1 cellular context compared by ENCODE assay signal in the genomic region with DNA sequence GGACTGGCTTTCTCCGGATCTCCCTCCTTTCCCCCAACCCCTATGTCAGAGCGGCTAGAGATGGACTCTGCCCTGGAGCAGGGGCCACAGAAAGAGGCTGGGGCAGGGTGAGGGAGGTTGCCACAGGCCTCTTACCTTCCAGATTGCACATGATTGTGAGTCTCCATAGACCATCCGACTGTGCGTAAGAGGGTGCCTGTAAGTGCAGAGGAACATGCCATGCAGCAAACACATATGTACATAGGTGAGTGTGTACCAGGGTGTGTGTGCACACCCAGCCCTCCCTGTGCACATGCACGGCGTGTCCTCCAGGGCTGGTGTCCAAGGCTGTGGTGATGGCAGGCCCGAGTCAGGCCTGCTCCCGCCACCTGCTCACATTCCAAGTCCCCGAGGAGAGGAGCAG.
TF ChIP-seq lines count a peak whose summit lies in the region.

No MANE protein-coding gene starts in this region.

TF ChIP-seq in HepG2, 621 proteins besides CTCF, POLR2A, EP300 and RAD21 (continued from another document and continues in another):
- TF ChIP-seq, protein P1, sequence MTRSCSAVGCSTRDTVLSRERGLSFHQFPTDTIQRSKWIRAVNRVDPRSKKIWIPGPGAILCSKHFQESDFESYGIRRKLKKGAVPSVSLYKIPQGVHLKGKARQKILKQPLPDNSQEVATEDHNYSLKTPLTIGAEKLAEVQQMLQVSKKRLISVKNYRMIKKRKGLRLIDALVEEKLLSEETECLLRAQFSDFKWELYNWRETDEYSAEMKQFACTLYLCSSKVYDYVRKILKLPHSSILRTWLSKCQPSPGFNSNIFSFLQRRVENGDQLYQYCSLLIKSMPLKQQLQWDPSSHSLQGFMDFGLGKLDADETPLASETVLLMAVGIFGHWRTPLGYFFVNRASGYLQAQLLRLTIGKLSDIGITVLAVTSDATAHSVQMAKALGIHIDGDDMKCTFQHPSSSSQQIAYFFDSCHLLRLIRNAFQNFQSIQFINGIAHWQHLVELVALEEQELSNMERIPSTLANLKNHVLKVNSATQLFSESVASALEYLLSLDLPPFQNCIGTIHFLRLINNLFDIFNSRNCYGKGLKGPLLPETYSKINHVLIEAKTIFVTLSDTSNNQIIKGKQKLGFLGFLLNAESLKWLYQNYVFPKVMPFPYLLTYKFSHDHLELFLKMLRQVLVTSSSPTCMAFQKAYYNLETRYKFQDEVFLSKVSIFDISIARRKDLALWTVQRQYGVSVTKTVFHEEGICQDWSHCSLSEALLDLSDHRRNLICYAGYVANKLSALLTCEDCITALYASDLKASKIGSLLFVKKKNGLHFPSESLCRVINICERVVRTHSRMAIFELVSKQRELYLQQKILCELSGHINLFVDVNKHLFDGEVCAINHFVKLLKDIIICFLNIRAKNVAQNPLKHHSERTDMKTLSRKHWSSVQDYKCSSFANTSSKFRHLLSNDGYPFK (CRISPR knock-in tag; IDR thresholded peaks at IDR 0.05; ENCODE audit: borderline replicate concordance), result peak; percentile 40; the same call in 1 of the 2 replicates
- TF ChIP-seq ZBTB8A (CRISPR knock-in tag; IDR thresholded peaks at IDR 0.05; ENCODE audit: borderline replicate concordance, low read depth) (no peak), SMARCC2 (IDR thresholded peaks at IDR 0.05) (no peak), ZNF773 (CRISPR knock-in tag; IDR thresholded peaks at IDR 0.05; ENCODE audit: borderline replicate concordance) (no peak), ZNF292 (CRISPR knock-in tag; IDR thresholded peaks at IDR 0.05; ENCODE audit: borderline replicate concordance, low read depth) (peak; percentile 58; the same call in 1 of the 2 replicates), HCFC1 (IDR thresholded peaks at IDR 0.05; ENCODE audit: low read depth, low read length) (no peak), ZNF775 (CRISPR knock-in tag; IDR thresholded peaks at IDR 0.05; ENCODE audit: borderline replicate concordance) (no peak), KDM4B (CRISPR knock-in tag; IDR thresholded peaks at IDR 0.05) (peak; percentile 12; the same call in 1 of the 2 replicates), ZNF569 (CRISPR knock-in tag; IDR thresholded peaks at IDR 0.05; ENCODE audit: borderline replicate concordance) (no peak), ZNF577 (CRISPR knock-in tag; IDR thresholded peaks at IDR 0.05; ENCODE audit: borderline replicate concordance, low read depth) (no peak), PHF8 (CRISPR knock-in tag; IDR thresholded peaks at IDR 0.05) (peak; percentile 27; the same call in 1 of the 2 replicates), ZNF546 (CRISPR knock-in tag; conservative IDR thresholded peaks at IDR 0.05) (no peak), MAFG (CRISPR knock-in tag; IDR thresholded peaks at IDR 0.05) (no peak), SP5 (CRISPR knock-in tag; IDR thresholded peaks at IDR 0.05; ENCODE audit: borderline replicate concordance, low read depth) (no peak), GLI4 (CRISPR knock-in tag; IDR thresholded peaks at IDR 0.05; ENCODE audit: borderline replicate concordance) (no peak), ISL2 (CRISPR knock-in tag; IDR thresholded peaks at IDR 0.05) (no peak), ZNF367 (CRISPR knock-in tag; IDR thresholded peaks at IDR 0.05; ENCODE audit: borderline replicate concordance) (no peak), KMT2A (CRISPR knock-in tag; IDR thresholded peaks at IDR 0.05) (peak; percentile 49), PITX1 (CRISPR knock-in tag; IDR thresholded peaks at IDR 0.05) (no peak; the same call in 1 of the 2 replicates), SIX4 (CRISPR knock-in tag; IDR thresholded peaks at IDR 0.05) (no peak), MAFF (IDR thresholded peaks at IDR 0.05; ENCODE audit: low read depth, low read length) (no peak), PCBP1 (IDR thresholded peaks at IDR 0.05; ENCODE audit: borderline replicate concordance, low read depth, low read length) (no peak), U2AF2 (IDR thresholded peaks at IDR 0.05; ENCODE audit: low read depth, low read length) (no peak), ZBTB20 (CRISPR knock-in tag; IDR thresholded peaks at IDR 0.05; ENCODE audit: borderline replicate concordance, low read depth) (no peak), TGIF2 (CRISPR knock-in tag; IDR thresholded peaks at IDR 0.05) (no peak), ZNF136 (CRISPR knock-in tag; IDR thresholded peaks at IDR 0.05; ENCODE audit: low read depth) (no peak), ZNF33B (CRISPR knock-in tag; IDR thresholded peaks at IDR 0.05) (no peak), NCOR1 (IDR thresholded peaks at IDR 0.05; ENCODE audit: borderline replicate concordance, low read length) (0 out of 2 replicates have a peak, but pooled peaks have one; percentile 48), SRSF9 (IDR thresholded peaks at IDR 0.05; ENCODE audit: borderline replicate concordance, insufficient read depth, low read depth, low read length, poor library complexity, severe bottlenecking) (no peak)
- TF ChIP-seq, protein P2, sequence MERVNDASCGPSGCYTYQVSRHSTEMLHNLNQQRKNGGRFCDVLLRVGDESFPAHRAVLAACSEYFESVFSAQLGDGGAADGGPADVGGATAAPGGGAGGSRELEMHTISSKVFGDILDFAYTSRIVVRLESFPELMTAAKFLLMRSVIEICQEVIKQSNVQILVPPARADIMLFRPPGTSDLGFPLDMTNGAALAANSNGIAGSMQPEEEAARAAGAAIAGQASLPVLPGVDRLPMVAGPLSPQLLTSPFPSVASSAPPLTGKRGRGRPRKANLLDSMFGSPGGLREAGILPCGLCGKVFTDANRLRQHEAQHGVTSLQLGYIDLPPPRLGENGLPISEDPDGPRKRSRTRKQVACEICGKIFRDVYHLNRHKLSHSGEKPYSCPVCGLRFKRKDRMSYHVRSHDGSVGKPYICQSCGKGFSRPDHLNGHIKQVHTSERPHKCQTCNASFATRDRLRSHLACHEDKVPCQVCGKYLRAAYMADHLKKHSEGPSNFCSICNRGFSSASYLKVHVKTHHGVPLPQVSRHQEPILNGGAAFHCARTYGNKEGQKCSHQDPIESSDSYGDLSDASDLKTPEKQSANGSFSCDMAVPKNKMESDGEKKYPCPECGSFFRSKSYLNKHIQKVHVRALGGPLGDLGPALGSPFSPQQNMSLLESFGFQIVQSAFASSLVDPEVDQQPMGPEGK (CRISPR knock-in tag; IDR thresholded peaks at IDR 0.05), result peak; percentile 75
- TF ChIP-seq, protein P3, sequence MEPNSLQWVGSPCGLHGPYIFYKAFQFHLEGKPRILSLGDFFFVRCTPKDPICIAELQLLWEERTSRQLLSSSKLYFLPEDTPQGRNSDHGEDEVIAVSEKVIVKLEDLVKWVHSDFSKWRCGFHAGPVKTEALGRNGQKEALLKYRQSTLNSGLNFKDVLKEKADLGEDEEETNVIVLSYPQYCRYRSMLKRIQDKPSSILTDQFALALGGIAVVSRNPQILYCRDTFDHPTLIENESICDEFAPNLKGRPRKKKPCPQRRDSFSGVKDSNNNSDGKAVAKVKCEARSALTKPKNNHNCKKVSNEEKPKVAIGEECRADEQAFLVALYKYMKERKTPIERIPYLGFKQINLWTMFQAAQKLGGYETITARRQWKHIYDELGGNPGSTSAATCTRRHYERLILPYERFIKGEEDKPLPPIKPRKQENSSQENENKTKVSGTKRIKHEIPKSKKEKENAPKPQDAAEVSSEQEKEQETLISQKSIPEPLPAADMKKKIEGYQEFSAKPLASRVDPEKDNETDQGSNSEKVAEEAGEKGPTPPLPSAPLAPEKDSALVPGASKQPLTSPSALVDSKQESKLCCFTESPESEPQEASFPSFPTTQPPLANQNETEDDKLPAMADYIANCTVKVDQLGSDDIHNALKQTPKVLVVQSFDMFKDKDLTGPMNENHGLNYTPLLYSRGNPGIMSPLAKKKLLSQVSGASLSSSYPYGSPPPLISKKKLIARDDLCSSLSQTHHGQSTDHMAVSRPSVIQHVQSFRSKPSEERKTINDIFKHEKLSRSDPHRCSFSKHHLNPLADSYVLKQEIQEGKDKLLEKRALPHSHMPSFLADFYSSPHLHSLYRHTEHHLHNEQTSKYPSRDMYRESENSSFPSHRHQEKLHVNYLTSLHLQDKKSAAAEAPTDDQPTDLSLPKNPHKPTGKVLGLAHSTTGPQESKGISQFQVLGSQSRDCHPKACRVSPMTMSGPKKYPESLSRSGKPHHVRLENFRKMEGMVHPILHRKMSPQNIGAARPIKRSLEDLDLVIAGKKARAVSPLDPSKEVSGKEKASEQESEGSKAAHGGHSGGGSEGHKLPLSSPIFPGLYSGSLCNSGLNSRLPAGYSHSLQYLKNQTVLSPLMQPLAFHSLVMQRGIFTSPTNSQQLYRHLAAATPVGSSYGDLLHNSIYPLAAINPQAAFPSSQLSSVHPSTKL (CRISPR knock-in tag; IDR thresholded peaks at IDR 0.05), result peak; percentile 73; the same call in 1 of the 2 replicates
- TF ChIP-seq, protein P4, sequence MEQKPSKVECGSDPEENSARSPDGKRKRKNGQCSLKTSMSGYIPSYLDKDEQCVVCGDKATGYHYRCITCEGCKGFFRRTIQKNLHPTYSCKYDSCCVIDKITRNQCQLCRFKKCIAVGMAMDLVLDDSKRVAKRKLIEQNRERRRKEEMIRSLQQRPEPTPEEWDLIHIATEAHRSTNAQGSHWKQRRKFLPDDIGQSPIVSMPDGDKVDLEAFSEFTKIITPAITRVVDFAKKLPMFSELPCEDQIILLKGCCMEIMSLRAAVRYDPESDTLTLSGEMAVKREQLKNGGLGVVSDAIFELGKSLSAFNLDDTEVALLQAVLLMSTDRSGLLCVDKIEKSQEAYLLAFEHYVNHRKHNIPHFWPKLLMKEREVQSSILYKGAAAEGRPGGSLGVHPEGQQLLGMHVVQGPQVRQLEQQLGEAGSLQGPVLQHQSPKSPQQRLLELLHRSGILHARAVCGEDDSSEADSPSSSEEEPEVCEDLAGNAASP (CRISPR knock-in tag; IDR thresholded peaks at IDR 0.05; ENCODE audit: borderline replicate concordance), result 0 out of 2 replicates have a peak, but pooled peaks have one; percentile 10
- TF ChIP-seq, protein P5, sequence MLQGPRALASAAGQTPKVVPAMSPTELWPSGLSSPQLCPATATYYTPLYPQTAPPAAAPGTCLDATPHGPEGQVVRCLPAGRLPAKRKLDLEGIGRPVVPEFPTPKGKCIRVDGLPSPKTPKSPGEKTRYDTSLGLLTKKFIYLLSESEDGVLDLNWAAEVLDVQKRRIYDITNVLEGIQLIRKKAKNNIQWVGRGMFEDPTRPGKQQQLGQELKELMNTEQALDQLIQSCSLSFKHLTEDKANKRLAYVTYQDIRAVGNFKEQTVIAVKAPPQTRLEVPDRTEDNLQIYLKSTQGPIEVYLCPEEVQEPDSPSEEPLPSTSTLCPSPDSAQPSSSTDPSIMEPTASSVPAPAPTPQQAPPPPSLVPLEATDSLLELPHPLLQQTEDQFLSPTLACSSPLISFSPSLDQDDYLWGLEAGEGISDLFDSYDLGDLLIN (CRISPR knock-in tag; IDR thresholded peaks at IDR 0.05; ENCODE audit: borderline replicate concordance), result no peak
- TF ChIP-seq, protein P6, sequence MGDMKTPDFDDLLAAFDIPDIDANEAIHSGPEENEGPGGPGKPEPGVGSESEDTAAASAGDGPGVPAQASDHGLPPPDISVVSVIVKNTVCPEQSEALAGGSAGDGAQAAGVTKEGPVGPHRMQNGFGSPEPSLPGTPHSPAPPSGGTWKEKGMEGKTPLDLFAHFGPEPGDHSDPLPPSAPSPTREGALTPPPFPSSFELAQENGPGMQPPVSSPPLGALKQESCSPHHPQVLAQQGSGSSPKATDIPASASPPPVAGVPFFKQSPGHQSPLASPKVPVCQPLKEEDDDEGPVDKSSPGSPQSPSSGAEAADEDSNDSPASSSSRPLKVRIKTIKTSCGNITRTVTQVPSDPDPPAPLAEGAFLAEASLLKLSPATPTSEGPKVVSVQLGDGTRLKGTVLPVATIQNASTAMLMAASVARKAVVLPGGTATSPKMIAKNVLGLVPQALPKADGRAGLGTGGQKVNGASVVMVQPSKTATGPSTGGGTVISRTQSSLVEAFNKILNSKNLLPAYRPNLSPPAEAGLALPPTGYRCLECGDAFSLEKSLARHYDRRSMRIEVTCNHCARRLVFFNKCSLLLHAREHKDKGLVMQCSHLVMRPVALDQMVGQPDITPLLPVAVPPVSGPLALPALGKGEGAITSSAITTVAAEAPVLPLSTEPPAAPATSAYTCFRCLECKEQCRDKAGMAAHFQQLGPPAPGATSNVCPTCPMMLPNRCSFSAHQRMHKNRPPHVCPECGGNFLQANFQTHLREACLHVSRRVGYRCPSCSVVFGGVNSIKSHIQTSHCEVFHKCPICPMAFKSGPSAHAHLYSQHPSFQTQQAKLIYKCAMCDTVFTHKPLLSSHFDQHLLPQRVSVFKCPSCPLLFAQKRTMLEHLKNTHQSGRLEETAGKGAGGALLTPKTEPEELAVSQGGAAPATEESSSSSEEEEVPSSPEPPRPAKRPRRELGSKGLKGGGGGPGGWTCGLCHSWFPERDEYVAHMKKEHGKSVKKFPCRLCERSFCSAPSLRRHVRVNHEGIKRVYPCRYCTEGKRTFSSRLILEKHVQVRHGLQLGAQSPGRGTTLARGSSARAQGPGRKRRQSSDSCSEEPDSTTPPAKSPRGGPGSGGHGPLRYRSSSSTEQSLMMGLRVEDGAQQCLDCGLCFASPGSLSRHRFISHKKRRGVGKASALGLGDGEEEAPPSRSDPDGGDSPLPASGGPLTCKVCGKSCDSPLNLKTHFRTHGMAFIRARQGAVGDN (CRISPR knock-in tag; IDR thresholded peaks at IDR 0.05), result peak; percentile 97
- TF ChIP-seq, protein P7, sequence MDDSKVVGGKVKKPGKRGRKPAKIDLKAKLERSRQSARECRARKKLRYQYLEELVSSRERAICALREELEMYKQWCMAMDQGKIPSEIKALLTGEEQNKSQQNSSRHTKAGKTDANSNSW (CRISPR knock-in tag; IDR thresholded peaks at IDR 0.05; ENCODE audit: borderline replicate concordance), result no peak
- TF ChIP-seq, protein P8, sequence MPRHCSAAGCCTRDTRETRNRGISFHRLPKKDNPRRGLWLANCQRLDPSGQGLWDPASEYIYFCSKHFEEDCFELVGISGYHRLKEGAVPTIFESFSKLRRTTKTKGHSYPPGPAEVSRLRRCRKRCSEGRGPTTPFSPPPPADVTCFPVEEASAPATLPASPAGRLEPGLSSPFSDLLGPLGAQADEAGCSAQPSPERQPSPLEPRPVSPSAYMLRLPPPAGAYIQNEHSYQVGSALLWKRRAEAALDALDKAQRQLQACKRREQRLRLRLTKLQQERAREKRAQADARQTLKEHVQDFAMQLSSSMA (CRISPR knock-in tag; IDR thresholded peaks at IDR 0.05), result no peak
- TF ChIP-seq, protein P9, sequence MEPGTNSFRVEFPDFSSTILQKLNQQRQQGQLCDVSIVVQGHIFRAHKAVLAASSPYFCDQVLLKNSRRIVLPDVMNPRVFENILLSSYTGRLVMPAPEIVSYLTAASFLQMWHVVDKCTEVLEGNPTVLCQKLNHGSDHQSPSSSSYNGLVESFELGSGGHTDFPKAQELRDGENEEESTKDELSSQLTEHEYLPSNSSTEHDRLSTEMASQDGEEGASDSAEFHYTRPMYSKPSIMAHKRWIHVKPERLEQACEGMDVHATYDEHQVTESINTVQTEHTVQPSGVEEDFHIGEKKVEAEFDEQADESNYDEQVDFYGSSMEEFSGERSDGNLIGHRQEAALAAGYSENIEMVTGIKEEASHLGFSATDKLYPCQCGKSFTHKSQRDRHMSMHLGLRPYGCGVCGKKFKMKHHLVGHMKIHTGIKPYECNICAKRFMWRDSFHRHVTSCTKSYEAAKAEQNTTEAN (CRISPR knock-in tag; conservative IDR thresholded peaks at IDR 0.05), result peak; percentile 89
- TF ChIP-seq, protein P10, sequence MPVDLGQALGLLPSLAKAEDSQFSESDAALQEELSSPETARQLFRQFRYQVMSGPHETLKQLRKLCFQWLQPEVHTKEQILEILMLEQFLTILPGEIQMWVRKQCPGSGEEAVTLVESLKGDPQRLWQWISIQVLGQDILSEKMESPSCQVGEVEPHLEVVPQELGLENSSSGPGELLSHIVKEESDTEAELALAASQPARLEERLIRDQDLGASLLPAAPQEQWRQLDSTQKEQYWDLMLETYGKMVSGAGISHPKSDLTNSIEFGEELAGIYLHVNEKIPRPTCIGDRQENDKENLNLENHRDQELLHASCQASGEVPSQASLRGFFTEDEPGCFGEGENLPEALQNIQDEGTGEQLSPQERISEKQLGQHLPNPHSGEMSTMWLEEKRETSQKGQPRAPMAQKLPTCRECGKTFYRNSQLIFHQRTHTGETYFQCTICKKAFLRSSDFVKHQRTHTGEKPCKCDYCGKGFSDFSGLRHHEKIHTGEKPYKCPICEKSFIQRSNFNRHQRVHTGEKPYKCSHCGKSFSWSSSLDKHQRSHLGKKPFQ (CRISPR knock-in tag; IDR thresholded peaks at IDR 0.05; ENCODE audit: insufficient replicate concordance), result no peak
